12 cellular contexts compared by ENCODE assay signal in genomic region chr12:119869720-119870119, GRCh38. TPM values are rescaled to one million over a fixed set of nuclear protein-coding genes. Genes with fewer than 3 reads are reported as not detected.
DNase-seq lines count a peak whose midpoint lies in the region; ATAC-seq and TF ChIP-seq lines count a peak whose summit lies in the region.
"Had no signal": no experiment of that assay in that cellular context is flagged by ENCODE, and none has a peak within 500 bp of the region (broad histone marks: within the 10 kb centered on the region; RNA-seq: fewer than 3 reads in every experiment).

No MANE protein-coding gene starts in this region.

- 35% methylated on average over 5 of the region's 5 CpGs for WGBS in suprapubic skin

- no peaks in the 10 kb centered on the region for H3K27me3 Mint-ChIP-seq in activated CD8-positive, alpha-beta T cell treated with anti-CD3 and anti-CD28 coated beads, Interleukin-2, amount 10 ng/mL, durations not matched to agents 7 days and 5 days (ENCODE audit: low read depth)
- H3K27me3 Mint-ChIP-seq: activated CD8-positive, alpha-beta T cell treated with anti-CD3 and anti-CD28 coated beads for 36 hours had no signal

- H3K9me3 Mint-ChIP-seq in activated CD8-positive, alpha-beta T cell treated with anti-CD3 and anti-CD28 coated beads, Interleukin-2, amount 10 ng/mL, durations not matched to agents 7 days and 5 days (ENCODE audit: insufficient read depth), result no peaks in the 10 kb centered on the region
- H3K9me3 Mint-ChIP-seq: activated CD8-positive, alpha-beta T cell treated with anti-CD3 and anti-CD28 coated beads for 36 hours had no signal

- H3K27ac ChIP-seq in suprapubic skin, result peak overlapping the region; percentile 68
- H3K27ac ChIP-seq: body of pancreas, sigmoid colon had no signal

- TF ChIP-seq EP300 in suprapubic skin (IDR thresholded peaks at IDR 0.05), result no peak

- H3K4me1 Mint-ChIP-seq in activated CD8-positive, alpha-beta T cell treated with anti-CD3 and anti-CD28 coated beads, Interleukin-2, amount 10 ng/mL, durations not matched to agents 7 days and 5 days (ENCODE audit: low read depth), result peaks cover 2% of the 10 kb centered on the region

- no peak for TF ChIP-seq CTCF in fibroblast of villous mesenchyme (IDR thresholded peaks at IDR 0.05; ENCODE audit: insufficient read depth, low read depth, low read length)
- no peak for TF ChIP-seq CTCF in suprapubic skin (IDR thresholded peaks at IDR 0.05)

- H3K9me3 ChIP-seq in suprapubic skin, result no peaks in the 10 kb centered on the region
- H3K9me3 ChIP-seq: body of pancreas, sigmoid colon had no signal

- H3K36me3 ChIP-seq in suprapubic skin, result no peaks in the 10 kb centered on the region
- H3K36me3 ChIP-seq: sigmoid colon had no signal

- CTCF ChIA-PET in activated CD8-positive, alpha-beta T cell treated with anti-CD3 and anti-CD28 coated beads, Interleukin-2, amount 10 ng/mL, durations not matched to agents 7 days and 5 days (lab: Charles Lee), result no interaction called here

- POLR2A ChIA-PET in activated CD8-positive, alpha-beta T cell treated with anti-CD3 and anti-CD28 coated beads, Interleukin-2, amount 10 ng/mL, durations not matched to agents 7 days and 5 days (lab: Charles Lee), result no interaction called here

- H3K27me3 ChIP-seq in suprapubic skin, result no peaks in the 10 kb centered on the region
- H3K27me3 ChIP-seq: body of pancreas had no signal

- ATAC-seq in activated CD8-positive, alpha-beta T cell treated with anti-CD3 and anti-CD28 coated beads, Interleukin-2, amount 10 ng/mL, durations not matched to agents 7 days and 5 days, result no peak
- ATAC-seq: activated CD8-positive, alpha-beta T cell treated with anti-CD3 and anti-CD28 coated beads for 36 hours; body of pancreas; Panc1 had no signal

- DNase-seq in NCI-H2171 treated with DMSO at 0.1 percent for 48 hours (lab: John Stamatoyannopoulos, UW), result peak; percentile 40
- no peak for DNase-seq in NCI-H2171 (lab: John Stamatoyannopoulos, UW)
- DNase-seq in SW480 (ENCODE audit: low spot score), result peak; percentile 59
- peak; percentile 73 for DNase-seq in fibroblast of villous mesenchyme (ENCODE audit: low read depth)
- peak in 1 of 2 donors; percentile 64 for DNase-seq in suprapubic skin (ENCODE audit: low spot score in 2 of 2)
- no peak for DNase-seq in activated CD8-positive, alpha-beta T cell treated with anti-CD3 and anti-CD28 coated beads, Interleukin-2, amount 10 ng/mL, durations not matched to agents 7 days and 5 days
- no peak for DNase-seq in CD1c-positive myeloid dendritic cell (ENCODE audit: extremely low spot score)
- no peak for DNase-seq in NCI-H2107 treated with DMSO at 0.1 percent for 48 hours (lab: John Stamatoyannopoulos, UW; ENCODE audit: unreplicated experiment)
- DNase-seq: activated CD8-positive, alpha-beta T cell treated with anti-CD3 and anti-CD28 coated beads for 36 hours; body of pancreas; sigmoid colon had no signal

- no peak overlapping the region for H3K27ac Mint-ChIP-seq in activated CD8-positive, alpha-beta T cell treated with anti-CD3 and anti-CD28 coated beads, Interleukin-2, amount 10 ng/mL, durations not matched to agents 7 days and 5 days
- H3K27ac Mint-ChIP-seq: activated CD8-positive, alpha-beta T cell treated with anti-CD3 and anti-CD28 coated beads for 36 hours had no signal

- H3K4me3 ChIP-seq in fibroblast of villous mesenchyme (ENCODE audit: low read depth, low read length) (no peak overlapping the region), suprapubic skin (no peak overlapping the region)
- H3K4me3 ChIP-seq: body of pancreas, sigmoid colon had no signal

- H3K4me3 Mint-ChIP-seq in activated CD8-positive, alpha-beta T cell treated with anti-CD3 and anti-CD28 coated beads, Interleukin-2, amount 10 ng/mL, durations not matched to agents 7 days and 5 days, result no peak overlapping the region
- H3K4me3 Mint-ChIP-seq: activated CD8-positive, alpha-beta T cell treated with anti-CD3 and anti-CD28 coated beads for 36 hours had no signal

- TF ChIP-seq POLR2A in suprapubic skin (IDR thresholded peaks at IDR 0.05), result no peak

- H3K4me1 ChIP-seq in suprapubic skin, result peaks cover 9% of the 10 kb centered on the region
- H3K4me1 ChIP-seq: body of pancreas, sigmoid colon had no signal

- H3K36me3 Mint-ChIP-seq in activated CD8-positive, alpha-beta T cell treated with anti-CD3 and anti-CD28 coated beads, Interleukin-2, amount 10 ng/mL, durations not matched to agents 7 days and 5 days (ENCODE audit: low read depth), result peaks cover 62% of the 10 kb centered on the region

RNA-seq across cellular contexts. Expression of gene CIT, which starts 7.4 kb away (rescaled TPM):
- 18.4 and 20.7 TPM in 2 replicates for total RNA-seq in fibroblast of villous mesenchyme
- 10 to 100 TPM in 2 of 4 donors, 1 to 10 TPM in 2; 6.1 to 20.3 (median 10.0) TPM for total RNA-seq in suprapubic skin
- total RNA-seq in activated CD8-positive, alpha-beta T cell treated with anti-CD3 and anti-CD28 coated beads, Interleukin-2, amount 10 ng/mL, durations not matched to agents 7 days and 5 days, result 100 to 1,000 TPM; 111 to 115 TPM

Comparison
In these comparisons a context has a peak if more than half of its experiments do, and no peak if none do; other contexts are left out.
1. DNase-seq: peak in NCI-H2171 treated with DMSO at 0.1 percent for 48 hours (single experiment), SW480 (single experiment) and fibroblast of villous mesenchyme (single experiment); none in NCI-H2171 (single experiment), activated CD8-positive, alpha-beta T cell treated with anti-CD3 and anti-CD28 coated beads, Interleukin-2, amount 10 ng/mL, durations not matched to agents 7 days and 5 days (single experiment), CD1c-positive myeloid dendritic cell (single experiment) and NCI-H2107 treated with DMSO at 0.1 percent for 48 hours (single experiment).